Comparison of ENCODE assay signal across 8 cellular contexts in genomic region chr19:34732548-34733255, GRCh38. TPM values are rescaled to one million over a fixed set of nuclear protein-coding genes. Genes with fewer than 3 reads are reported as not detected.
DNase-seq lines count a peak whose midpoint lies in the region; ATAC-seq, FAIRE-seq and TF ChIP-seq lines count a peak whose summit lies in the region.
"Had no signal": no experiment of that assay in that cellular context is flagged by ENCODE, and none has a peak within 500 bp of the region (broad histone marks: within the 10 kb centered on the region; RNA-seq: fewer than 3 reads in every experiment).

No MANE protein-coding gene starts in this region.

- no peaks in the 10 kb centered on the region for H3F3A ChIP-seq in GM23338 (replicated peaks; ENCODE audit: low read depth)

- H3K36me3 Mint-ChIP-seq in GM23338 (ENCODE audit: low read depth) (no peaks in the 10 kb centered on the region; the same call in 1 of the 3 replicates), T-cell (peaks cover 22% of the 10 kb centered on the region)

- H3K4me2 ChIP-seq in GM23338, result peak overlapping the region; percentile 98
- H3K4me2 ChIP-seq in hepatocyte, result peak overlapping the region; percentile 84

- CTCF ChIA-PET in T-cell (lab: Charles Lee), result interaction anchor here in 1 of 2 donors (0.6 kb wide), 1 partner anchor 1316 kb away, joined by 3 read pairs; no protein-coding TSS in a partner anchor

- POLR2A ChIA-PET in T-cell (lab: Charles Lee), result no interaction called here

- H3K4me1 Mint-ChIP-seq in GM23338, result peaks cover 11% of the 10 kb centered on the region
- H3K4me1 Mint-ChIP-seq in T-cell, result peaks cover 25 to 36% (median 30%) of the 10 kb centered on the region in 3 donors

- H3K27ac Mint-ChIP-seq in GM23338, result no peak overlapping the region
- H3K27ac Mint-ChIP-seq in T-cell, result peak overlapping the region in 1 of 2 donors; percentile 44

- no peak for FAIRE-seq in small intestine (lab: Jason Lieb, UNC)

- H3K9me2 ChIP-seq in GM23338 (ENCODE audit: insufficient read depth), result no peaks in the 10 kb centered on the region
- no peaks in the 10 kb centered on the region for H3K9me2 ChIP-seq in hepatocyte (replicated peaks; ENCODE audit: insufficient read depth)

- TF ChIP-seq CTCF in GM23338 (conservative IDR thresholded peaks at IDR 0.05; ENCODE audit: low read depth in 2 of 2) (no peak), hepatocyte (IDR thresholded peaks at IDR 0.05; ENCODE audit: poor library complexity) (no peak)

- H3K9me3 ChIP-seq in hepatocyte (ENCODE audit: low read depth), result peaks cover 8% of the 10 kb centered on the region
- no peaks in the 10 kb centered on the region for H3K9me3 ChIP-seq in small intestine (ENCODE audit: control insufficient read depth, low read depth)

- H3K4me1 ChIP-seq in GM23338 (ENCODE audit: insufficient read depth) (peaks cover 6% of the 10 kb centered on the region), hepatocyte (ENCODE audit: insufficient read depth) (peaks cover 12% of the 10 kb centered on the region), small intestine (ENCODE audit: control insufficient read depth in 2 of 2, insufficient read depth in 1 of 2, low read depth in 1 of 2, low read length in 1 of 2) (peaks cover 0 to 3% of the 10 kb centered on the region in 2 donors)

- ATAC-seq in GM23338, result peak; percentile 8; the same call in 2 of the 3 replicates
- ATAC-seq in T-cell (replicated peaks in 1 of 4), result no peak
- no peak for ATAC-seq in HG02759 (IDR thresholded peaks at IDR 0.05; ENCODE audit: unreplicated experiment)

- peak; percentile 53 for DNase-seq in GM23338 (ENCODE audit: low spot score)
- DNase-seq in T-cell, result no peak
- peak; percentile 42 for DNase-seq in hepatocyte (ENCODE audit: low spot score)
- DNase-seq in small intestine, result peak; percentile 4
- DNase-seq in NCI-H774 (lab: John Stamatoyannopoulos, UW), result no peak
- no peak for DNase-seq in HuH-7 (ENCODE audit: low spot score)

- WGBS in hepatocyte (ENCODE audit: low lambda C conversion rate, missing lambda C conversion rate), result 58% methylated on average over 15 of the region's 17 CpGs
- 28 to 45% (median 37%) methylated on average over 13 to 17 of the region's 17 CpGs for WGBS in small intestine, 3 donors

- H3K27me3 Mint-ChIP-seq in GM23338 (ENCODE audit: insufficient read depth, low read depth, poor library complexity) (peaks cover 2% of the 10 kb centered on the region), T-cell (peaks cover 6 to 12% of the 10 kb centered on the region in 2 donors)

- peak overlapping the region; percentile 98 for H3K4me3 ChIP-seq in GM23338
- peak overlapping the region; percentile 85 for H3K4me3 ChIP-seq in hepatocyte
- H3K4me3 ChIP-seq in small intestine (ENCODE audit: low read depth in 1 of 2, low read length in 2 of 2), result peak overlapping the region in 1 of 2 donors; percentile 71

- H3K79me2 ChIP-seq in GM23338 (replicated peaks; ENCODE audit: insufficient read depth), result no peaks in the 10 kb centered on the region
- H3K79me2 ChIP-seq in hepatocyte, result peaks cover 21% of the 10 kb centered on the region

- H4K20me1 ChIP-seq in GM23338 (replicated peaks; ENCODE audit: insufficient read depth), result no peaks in the 10 kb centered on the region
- no peaks in the 10 kb centered on the region for H4K20me1 ChIP-seq in hepatocyte (ENCODE audit: insufficient read depth, poor library complexity, severe bottlenecking)

- H2AFZ ChIP-seq in GM23338 (no peak overlapping the region; the same call in 1 of the 2 replicates), hepatocyte (peak overlapping the region; percentile 87)

- H3K4me3 Mint-ChIP-seq in GM23338 (peak overlapping the region; percentile 93), T-cell (peak overlapping the region; percentile 50 to 94 (median 74))

- H3K27me3 ChIP-seq in GM23338 (ENCODE audit: insufficient read depth) (no peaks in the 10 kb centered on the region), hepatocyte (no peaks in the 10 kb centered on the region), small intestine (ENCODE audit: control insufficient read depth in 2 of 2, insufficient read depth in 2 of 2, low read length in 2 of 2) (peaks cover 0 to under 1% of the 10 kb centered on the region in 2 donors)

- H3K36me3 ChIP-seq in GM23338 (ENCODE audit: insufficient read depth) (no peaks in the 10 kb centered on the region), hepatocyte (replicated peaks; ENCODE audit: insufficient read depth, low read depth) (no peaks in the 10 kb centered on the region), small intestine (ENCODE audit: control insufficient read depth in 2 of 2, insufficient read depth in 2 of 2, low read length in 2 of 2) (peaks cover 0 to 8% of the 10 kb centered on the region in 2 donors)

- H3K9me3 Mint-ChIP-seq in GM23338, result no peaks in the 10 kb centered on the region
- peaks cover 6 to 10% (median 7%) of the 10 kb centered on the region in 3 donors for H3K9me3 Mint-ChIP-seq in T-cell

- no peak overlapping the region; the same call in 1 of the 2 replicates for H3K27ac ChIP-seq in GM23338 (ENCODE audit: low read depth)
- H3K27ac ChIP-seq in hepatocyte, result peak overlapping the region; percentile 99
- peak overlapping the region in 1 of 2 donors; percentile 26 for H3K27ac ChIP-seq in small intestine (ENCODE audit: low read depth in 1 of 2, low read length in 1 of 2)

TF ChIP-seq in GM23338, 12 proteins besides CTCF, POLR2A, EP300 and RAD21 (continues in another document):
- TF ChIP-seq REST (IDR thresholded peaks at IDR 0.05; ENCODE audit: unreplicated experiment) (no peak), EZH2 (IDR thresholded peaks at IDR 0.05; ENCODE audit: low read depth, unreplicated experiment) (no peak)

RNA-seq across cellular contexts. Expression of gene ZNF181, which starts 1.3 kb away (rescaled TPM):
- 18.9 and 19.8 TPM in 2 replicates for total RNA-seq in GM23338 (2014; rRNA removed; shearing (Covaris generic))
- polyA plus RNA-seq in GM23338 (2016; fragmentation: Nextera tagmentation; extraction: Ambion mirVana), result 7.3 and 7.4 TPM in 2 replicates
- 10 to 100 TPM in 3 of 5 donors, 1 to 10 TPM in 2; 4.5 to 22.9 (median 17.7) TPM for total RNA-seq in T-cell
- total RNA-seq in hepatocyte, result 14.5 and 30.0 TPM in 2 replicates
- polyA plus RNA-seq in hepatocyte, result 11.5 and 11.7 TPM in 2 replicates
- 10 to 100 TPM in 2 of 3 donors, 1 to 10 TPM in 1; 8.9 to 10.5 (median 10.1) TPM for polyA plus RNA-seq in small intestine

RNA-seq across cellular contexts. Expression of gene ZNF599, which starts 40.3 kb away (rescaled TPM):
- total RNA-seq in GM23338 (2014; rRNA removed; shearing (Covaris generic)), result 5.2 and 6.0 TPM in 2 replicates
- polyA plus RNA-seq in GM23338 (2016; fragmentation: Nextera tagmentation; extraction: Ambion mirVana) (3.6 and 4.6 TPM in 2 replicates), hepatocyte (6.2 and 7.6 TPM in 2 replicates), small intestine (1 to 10 TPM; 3.6 to 4.4 (median 4.1) TPM)
- total RNA-seq in T-cell (10 to 100 TPM in 1 of 5 donors, 1 to 10 TPM in 4; 4.1 to 12.6 (median 8.1) TPM), hepatocyte (6.0 and 6.1 TPM in 2 replicates)

RNA-seq across cellular contexts. Expression of gene ZNF302, which starts 55.2 kb away (rescaled TPM):
- total RNA-seq in GM23338 (2014; rRNA removed; shearing (Covaris generic)), result 24.8 and 27.4 TPM in 2 replicates
- polyA plus RNA-seq in GM23338 (2016; fragmentation: Nextera tagmentation; extraction: Ambion mirVana) (13.9 and 16.6 TPM in 2 replicates), hepatocyte (19.5 and 20.2 TPM in 2 replicates), small intestine (10 to 100 TPM; 10.5 to 17.4 (median 13.2) TPM)
- total RNA-seq in T-cell (10 to 100 TPM; 18.1 to 41.6 (median 35.7) TPM), hepatocyte (29.1 and 34.3 TPM in 2 replicates)

RNA-seq across cellular contexts. Expression of gene SCGB2B2, which starts 55.7 kb away (rescaled TPM):
- total RNA-seq in GM23338 (2014; rRNA removed; shearing (Covaris generic)), result 0.28 TPM in 1 of 2 replicates, not detected in the other
- polyA plus RNA-seq in GM23338 (2016; fragmentation: Nextera tagmentation; extraction: Ambion mirVana), result not detected in 2 replicates
- 1 to 10 TPM in 1 of 5 donors, under 1 TPM in 4; 0.16 to 1.4 (median 0.64) TPM for total RNA-seq in T-cell
- 0.04 and 0.13 TPM in 2 replicates for total RNA-seq in hepatocyte
- not detected in 2 replicates for polyA plus RNA-seq in hepatocyte
- polyA plus RNA-seq in small intestine, result under 1 TPM in 1 of 3 donors, not detected in 2; 0.15 TPM
- total RNA-seq: lung microvascular endothelial cell had no signal

Comparison
In these comparisons a context has a peak if more than half of its experiments do, and no peak if none do; other contexts are left out.
1. DNase-seq: peak in GM23338 (single experiment), hepatocyte (single experiment) and small intestine (single experiment); none in T-cell (0 of 34), NCI-H774 (single experiment) and HuH-7 (single experiment).